10 cellular contexts compared by ENCODE assay signal in the genomic region with DNA sequence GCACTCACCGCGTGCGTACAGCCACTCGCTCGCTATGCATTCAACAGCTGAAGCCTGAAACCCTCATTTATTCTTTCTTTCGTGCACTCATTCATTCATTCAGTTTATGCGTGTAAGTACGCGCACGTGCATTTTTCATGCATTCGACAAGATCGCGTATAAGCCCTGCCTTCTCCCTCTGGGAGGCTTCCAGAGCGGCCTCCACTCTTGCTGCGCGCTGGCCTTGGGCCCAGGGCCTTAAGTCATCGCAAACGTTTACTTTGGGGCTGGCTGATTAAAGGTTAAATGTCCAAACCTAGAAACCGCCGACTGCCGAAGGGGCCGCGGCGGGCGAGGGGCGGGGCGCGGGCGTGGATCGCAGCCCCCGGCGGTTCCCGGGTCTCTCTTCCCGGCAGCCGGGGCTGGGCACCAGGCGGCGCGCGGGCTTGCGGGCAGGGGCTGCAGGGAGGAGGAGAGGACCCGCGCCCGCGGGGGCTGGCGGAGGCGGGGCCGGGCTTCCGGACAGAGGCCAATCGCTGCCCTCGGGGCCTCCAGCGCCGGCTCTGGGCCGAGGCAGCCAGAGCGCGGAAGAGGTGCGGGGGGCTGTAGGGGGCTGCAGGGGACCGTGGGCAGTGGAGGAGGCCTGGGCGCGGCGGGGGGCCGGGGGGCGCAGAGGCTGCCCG. TPM values are rescaled to one million over a fixed set of nuclear protein-coding genes. Genes with fewer than 3 reads are reported as not detected.
DNase-seq lines count a peak whose midpoint lies in the region; ATAC-seq and TF ChIP-seq lines count a peak whose summit lies in the region.
"Had no signal": no experiment of that assay in that cellular context is flagged by ENCODE, and none has a peak within 500 bp of the region (broad histone marks: within the 10 kb centered on the region; RNA-seq: fewer than 3 reads in every experiment).

GYG2 (plus strand) TSS at position 527 of the 662 bp plus-strand sequence. CDS start 1,259 bp downstream, outside the sequence.

- TF ChIP-seq CTCF in AG04450 (IDR thresholded peaks at IDR 0.05; ENCODE audit: low read depth, low read length): no peak
- TF ChIP-seq CTCF in epithelial cell of proximal tubule (conservative IDR thresholded peaks at IDR 0.05; ENCODE audit: low read depth, low read length): no peak

- H3K9me3 ChIP-seq in AG04450 (ENCODE audit: control insufficient read depth, insufficient read depth, low read length): no peaks in the 10 kb centered on the region

- DNase-seq in AG04450 (ENCODE audit: low read depth, low spot score) (no peak), NCI-H226 (peak; percentile 16), epithelial cell of proximal tubule (ENCODE audit: low read depth) (no peak), myocyte (ENCODE audit: low read depth) (no peak), hippocampal formation (lab: John Stamatoyannopoulos, UW) (no peak)
- DNase-seq: DND-41, HFFc6 had no signal

- POLR2A ChIA-PET in AG04450 (lab: Yijun Ruan, JAX): no interaction called here

- ATAC-seq in GM18520 (IDR thresholded peaks at IDR 0.05; ENCODE audit: unreplicated experiment) (no peak), HG02885 (IDR thresholded peaks at IDR 0.05; ENCODE audit: poor library complexity, unreplicated experiment) (no peak), GM18858 (IDR thresholded peaks at IDR 0.05; ENCODE audit: unreplicated experiment) (no peak)

- peak within 1 kb of the TSS; percentile 56 for H3K4me3 ChIP-seq in AG04450 (ENCODE audit: low read depth, low read length)
- peak within 1 kb of the TSS; percentile 33 for H3K4me3 ChIP-seq in epithelial cell of proximal tubule (ENCODE audit: low read depth, low read length)

- CTCF ChIA-PET in AG04450 (lab: Charles Lee): no interaction called here

- H3K27me3 ChIP-seq in AG04450 (ENCODE audit: control insufficient read depth, insufficient read depth, low read length): no peaks in the 10 kb centered on the region

- no peak within 1 kb of the TSS for H3K27ac ChIP-seq in AG04450 (ENCODE audit: low read depth, low read length)

RNA-seq across cellular contexts. Expression of gene GYG2, which starts in this region (rescaled TPM):
- polyA plus RNA-seq in AG04450 (2011; rRNA removed): 19.6 and 20.6 TPM in 2 replicates
- 34.0 and 52.8 TPM in 2 replicates for polyA minus RNA-seq in AG04450 (2011; rRNA and poly(A)+ RNA removed)
- total RNA-seq in epithelial cell of proximal tubule (0.75 and 1.0 TPM in 2 replicates), myocyte (12.0 and 14.4 TPM in 2 replicates)
- polyA plus RNA-seq in myocyte (2012): 16.3 TPM
